In genomic region chr12:30888241-30888640, GRCh38 we compare ENCODE assay signal across 9 cellular contexts. TPM values are rescaled to one million over a fixed set of nuclear protein-coding genes. Genes with fewer than 3 reads are reported as not detected.
"Had no signal": no experiment of that assay in that cellular context is flagged by ENCODE, and none has a peak within 500 bp of the region (broad histone marks: within the 10 kb centered on the region; RNA-seq: fewer than 3 reads in every experiment).

No MANE protein-coding gene starts in this region.

- FAIRE-seq: G401.6, GM12878, GM12891, GM12892, GM18507, GM19239 had no signal

- ATAC-seq: GM12878 had no signal

- H3K4me3 ChIP-seq: GM12878 had no signal

- DNase-seq: GDM1, GF-D8 had no signal

RNA-seq across cellular contexts. Expression of gene TSPAN11, which starts 38.3 kb away (rescaled TPM):
- total RNA-seq: G401 had no signal
